ENCODE assay signal across 26 cellular contexts in the genomic region with DNA sequence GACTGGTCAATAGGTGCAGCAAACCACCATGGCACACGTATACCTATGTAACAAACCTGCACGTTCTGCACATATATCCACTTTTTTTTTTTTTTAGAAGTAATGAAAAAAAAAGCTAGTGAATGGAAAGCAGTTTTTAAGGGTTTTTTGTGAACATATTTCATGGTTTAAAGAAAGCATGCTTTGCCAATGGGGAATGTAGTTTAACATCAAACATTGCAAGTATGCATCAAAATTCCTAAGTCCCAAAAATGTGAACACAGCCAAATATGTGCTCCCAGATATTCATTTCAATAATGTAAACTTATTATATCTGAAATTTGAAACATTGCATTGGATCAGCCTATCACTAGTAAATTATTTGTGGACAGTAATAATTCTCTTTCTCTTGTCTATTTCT.
"Had no signal": no experiment of that assay in that cellular context is flagged by ENCODE, and none has a peak within 500 bp of the region (broad histone marks: within the 10 kb centered on the region; RNA-seq: fewer than 3 reads in every experiment).

No MANE protein-coding gene starts in this region.

- H3K4me1 ChIP-seq: colonic mucosa, esophagus squamous epithelium, gastroesophageal sphincter, heart left ventricle, lower lobe of right lung had no signal

- H3K27ac ChIP-seq: colonic mucosa, epithelial cell of prostate, esophagus squamous epithelium, foreskin keratinocyte, gastroesophageal sphincter, heart left ventricle, hepatocyte, lower lobe of right lung had no signal

- H3K27me3 ChIP-seq: colonic mucosa, esophagus squamous epithelium, foreskin keratinocyte, gastroesophageal sphincter, heart left ventricle, hepatocyte had no signal

- ATAC-seq: effector memory CD8-positive, alpha-beta T cell; esophagus mucosa; foreskin keratinocyte; gastroesophageal sphincter; heart left ventricle; left colon; left lobe of liver; left ventricle myocardium superior; lower lobe of right lung; naive thymus-derived CD4-positive, alpha-beta T cell had no signal

- H3K79me2 ChIP-seq: hepatocyte had no signal

- H3K4me2 ChIP-seq: hepatocyte had no signal

- H2AFZ ChIP-seq: hepatocyte had no signal

- H3K9me3 ChIP-seq: colonic mucosa, esophagus squamous epithelium, heart left ventricle, lower lobe of right lung had no signal

- H3K4me3 ChIP-seq: colonic mucosa, esophagus squamous epithelium, gastroesophageal sphincter, heart left ventricle, hepatocyte, lower lobe of right lung had no signal

- H3K36me3 ChIP-seq: colonic mucosa, esophagus squamous epithelium, gastroesophageal sphincter, heart left ventricle, lower lobe of right lung had no signal

- DNase-seq: colonic mucosa; cortex of kidney; dermis blood vessel endothelial cell; effector CD8-positive, alpha-beta T cell; effector memory CD8-positive, alpha-beta T cell; endodermal cell; erythroblast; esophagus squamous epithelium; foreskin keratinocyte; heart left ventricle; hypothalamus; immature natural killer cell; islet precursor cell; kidney; kidney glomerular epithelial cell; left colon; left ventricle myocardium superior; lower lobe of right lung; mesenchymal stem cell; midbrain; naive thymus-derived CD4-positive, alpha-beta T cell had no signal
